In genomic region chr11:114110948-114111347, GRCh38 we compare ENCODE assay signal across 12 cellular contexts. TPM values are rescaled to one million over a fixed set of nuclear protein-coding genes. Genes with fewer than 3 reads are reported as not detected.
DNase-seq lines count a peak whose midpoint lies in the region; ATAC-seq and TF ChIP-seq lines count a peak whose summit lies in the region.
"Had no signal": no experiment of that assay in that cellular context is flagged by ENCODE, and none has a peak within 500 bp of the region (broad histone marks: within the 10 kb centered on the region; RNA-seq: fewer than 3 reads in every experiment).

No MANE protein-coding gene starts in this region.

- H3K36me3 ChIP-seq in adrenal gland (replicated peaks in 1 of 2), result no peaks in the 10 kb centered on the region

- TF ChIP-seq CTCF in 22Rv1 (IDR thresholded peaks at IDR 0.05) (no peak), adrenal gland (IDR thresholded peaks at IDR 0.05) (no peak)

- H3K27ac ChIP-seq in 22Rv1 (peak overlapping the region; percentile 64), adrenal gland (peak overlapping the region in 4 of 5 donors; percentile 47 to 83 (median 73))

- peak overlapping the region in 1 of 4 donors; percentile 20 for H3K4me3 ChIP-seq in adrenal gland

- no peaks in the 10 kb centered on the region for H3K9me3 ChIP-seq in adrenal gland (replicated peaks in 1 of 3)

- no peaks in the 10 kb centered on the region for H3K27me3 ChIP-seq in adrenal gland

- peak in 6 of 7 donors; percentile 62 to 70 (median 66) for DNase-seq in adrenal gland
- DNase-seq in left ventricle myocardium superior, result no peak
- DNase-seq in renal cortical epithelial cell (ENCODE audit: low read depth), result peak; percentile 46
- DNase-seq in islet precursor cell, result no peak
- DNase-seq in D341Med (ENCODE audit: low spot score), result no peak
- DNase-seq: activated T-cell treated with anti-CD3 and anti-CD28 coated beads, Interleukin-2, amount 50 U/mL, for 72 hours; IMR-90; naive thymus-derived CD8-positive, alpha-beta T cell; PC-3 had no signal

- intact Hi-C loops in adrenal gland (cut with DNase I), result no loop called here
- intact Hi-C loops in left ventricle myocardium superior (cut with micrococcal nuclease), result no loop called here

- H3K4me1 ChIP-seq in adrenal gland (replicated peaks in 1 of 2), result peaks cover 33 to 92% of the 10 kb centered on the region in 2 donors

- TF ChIP-seq POLR2A in adrenal gland (IDR thresholded peaks at IDR 0.05), result no peak

- ATAC-seq in left ventricle myocardium superior, result peak; percentile 52
- ATAC-seq in HG02840 (IDR thresholded peaks at IDR 0.05; ENCODE audit: low FRiP score, unreplicated experiment), result no peak
- no peak for ATAC-seq in esophagus mucosa
- ATAC-seq: activated T-cell treated with anti-CD3 and anti-CD28 coated beads, Interleukin-2, amount 50 U/mL, for 72 hours; naive thymus-derived CD8-positive, alpha-beta T cell; PC-3 had no signal

- 7 to 22% (median 12%) methylated on average over 7 of the region's 7 CpGs for WGBS in adrenal gland, 4 donors

RNA-seq across cellular contexts. Expression of gene ZBTB16, which starts 51.4 kb away (rescaled TPM):
- total RNA-seq in adrenal gland (100 to 1,000 TPM in 1 of 8 donors, 10 to 100 TPM in 7; 25.3 to 119 (median 68.6) TPM), left ventricle myocardium superior (67.3 TPM), renal cortical epithelial cell (5.7 and 53.7 TPM in 2 replicates), esophagus mucosa (5.4 TPM)
- 10 to 100 TPM; 16.0 to 36.0 (median 16.0) TPM for polyA plus RNA-seq in adrenal gland
- total RNA-seq: IMR-90, PC-3 had no signal
- polyA plus RNA-seq: IMR-90 had no signal

Comparison
In these comparisons a context has a peak if more than half of its experiments do, and no peak if none do; other contexts are left out.
1. DNase-seq: peak in adrenal gland (6 of 7) and renal cortical epithelial cell (single experiment); none in left ventricle myocardium superior (single experiment), islet precursor cell (single experiment) and D341Med (single experiment).